8 cellular contexts compared by ENCODE assay signal in genomic region chr11:16001899-16002426, GRCh38.
DNase-seq lines count a peak whose midpoint lies in the region; ATAC-seq lines count a peak whose summit lies in the region.

No MANE protein-coding gene starts in this region.

- no peaks in the 10 kb centered on the region for H3K79me1 ChIP-seq in mesendoderm (ENCODE audit: low read length)

- H3K36me3 ChIP-seq in mesendoderm (ENCODE audit: control insufficient read depth, insufficient read depth, low read length) = no peaks in the 10 kb centered on the region

- H3K9ac ChIP-seq in mesendoderm (ENCODE audit: low read length) = no peak overlapping the region

- H3K4ac ChIP-seq in mesendoderm (ENCODE audit: low read depth, low read length) = no peak overlapping the region

- no peak overlapping the region for H2AK5ac ChIP-seq in mesendoderm (ENCODE audit: low read length)

- H3K4me1 ChIP-seq in mesendoderm (ENCODE audit: control insufficient read depth, low read depth, low read length) = no peaks in the 10 kb centered on the region

- no peak overlapping the region for H4K8ac ChIP-seq in mesendoderm (ENCODE audit: low read depth, low read length)

- no peak overlapping the region for H3K4me2 ChIP-seq in mesendoderm (ENCODE audit: low read length)

- DNase-seq in NCI-H187 (lab: John Stamatoyannopoulos, UW) (peak; percentile 77), amniotic epithelial cell (ENCODE audit: low read depth) (peak; percentile 75), mesendoderm (peak; percentile 22), C1 segment of cervical spinal cord (lab: John Stamatoyannopoulos, UW) (no peak), NK-92 (lab: John Stamatoyannopoulos, UW; ENCODE audit: unreplicated experiment) (no peak)
- DNase-seq in stimulated activated CD4-positive, alpha-beta T cell treated with anti-CD3 and anti-CD28 coated beads, Interleukin-4, amount 100 ng/mL, for 4 hours = no peak

- no peak overlapping the region for H3K27ac ChIP-seq in mesendoderm (ENCODE audit: low read depth, low read length)

- H3K27me3 ChIP-seq in mesendoderm (ENCODE audit: insufficient read depth, low read length, poor library complexity) = no peaks in the 10 kb centered on the region

- no peak overlapping the region for H2BK120ac ChIP-seq in mesendoderm (ENCODE audit: low read depth, low read length)

- no peaks in the 10 kb centered on the region for H3K79me2 ChIP-seq in mesendoderm (ENCODE audit: control insufficient read depth, insufficient read depth, low read length)

- no peak overlapping the region for H3K23ac ChIP-seq in mesendoderm (ENCODE audit: low read length)

- H3K56ac ChIP-seq in mesendoderm (ENCODE audit: low read length) = no peak overlapping the region

- H3K18ac ChIP-seq in mesendoderm (ENCODE audit: low read length) = no peak overlapping the region

- H2BK5ac ChIP-seq in mesendoderm (ENCODE audit: low read length) = no peak overlapping the region

- ATAC-seq in GM18520 (IDR thresholded peaks at IDR 0.05; ENCODE audit: unreplicated experiment) (peak; percentile 47), HG02678 (IDR thresholded peaks at IDR 0.05; ENCODE audit: unreplicated experiment) (no peak)

- H4K5ac ChIP-seq in mesendoderm (ENCODE audit: low read length) = no peak overlapping the region

- no peak overlapping the region for H3K4me3 ChIP-seq in mesendoderm (ENCODE audit: low read length)

- WGBS in mesendoderm (ENCODE audit: extremely low coverage, insufficient coverage, low lambda C conversion rate) = no CpG with 5 or more reads among the region's 4 CpGs

- no peak overlapping the region for H2BK15ac ChIP-seq in mesendoderm (replicated peaks; ENCODE audit: low read depth)

Comparison
In these comparisons a context has a peak if more than half of its experiments do, and no peak if none do; other contexts are left out.
1. DNase-seq: peak in NCI-H187 (2 of 2), amniotic epithelial cell (single experiment) and mesendoderm (single experiment); none in C1 segment of cervical spinal cord (0 of 14), NK-92 (single experiment) and stimulated activated CD4-positive, alpha-beta T cell treated with anti-CD3 and anti-CD28 coated beads, Interleukin-4, amount 100 ng/mL, for 4 hours (0 of 2).